ENCODE assay signal across 8 cellular contexts in genomic region chr9:33921967-33922895, GRCh38.
A peak's percentile ranks its signal among the peaks of the same experiment; 100 is the strongest.
DNase-seq lines count a peak whose midpoint lies in the region; TF ChIP-seq lines count a peak whose summit lies in the region.

No MANE protein-coding gene starts in this region.

- intact Hi-C loops in PC-9 (cut with micrococcal nuclease; ENCODE audit: unreplicated experiment) (loop anchor here (10.0 kb wide), 1 partner anchor 453 kb away; the partner anchor contains the start of gene MYORG), prostate gland (cut with DNase I) (loop anchor here (10.0 kb wide), 2 partner anchors 103 to 107 kb away; partner anchors contain the start of gene UBE2R2)

- POLR2A ChIA-PET in AG04449 (lab: Yijun Ruan, JAX) (no interaction called here), PC-9 (lab: Charles Lee; ENCODE audit: unreplicated experiment) (no interaction called here)

- H2AFZ ChIP-seq in PC-9, result no peak overlapping the region

- CTCF ChIA-PET in AG04449 (lab: Yijun Ruan, JAX) (interaction anchor here (0.6 to 4.5 kb wide), 9 partner anchors 8 to 152 kb away, joined by 3 to 28 read pairs (median 3); no protein-coding TSS in a partner anchor), PC-9 (lab: Charles Lee) (no interaction called here)

- no peak for DNase-seq in AG04449 (ENCODE audit: low read depth, low spot score)
- no peak for DNase-seq in PC-9
- peak; percentile 62 for DNase-seq in dermis blood vessel endothelial cell
- no peak for DNase-seq in prostate gland (ENCODE audit: low spot score)
- no peak for DNase-seq in DMS79 treated with DMSO at 0.1 percent for 48 hours (lab: John Stamatoyannopoulos, UW)
- no peak for DNase-seq in NCI-H2196 (lab: John Stamatoyannopoulos, UW; ENCODE audit: unreplicated experiment)
- no peak for DNase-seq in SW 1271 (lab: John Stamatoyannopoulos, UW)

- WGBS in prostate gland, result 88% methylated on average over 14 of the region's 14 CpGs

- H3K27ac ChIP-seq in PC-9, result no peak overlapping the region
- H3K27ac ChIP-seq in prostate gland, result no peak overlapping the region

- H3K79me2 ChIP-seq in PC-9 (ENCODE audit: low read depth), result no peaks in the 10 kb centered on the region

- no peaks in the 10 kb centered on the region for H3K4me1 ChIP-seq in PC-9 (replicated peaks; ENCODE audit: insufficient read depth)
- no peaks in the 10 kb centered on the region for H3K4me1 ChIP-seq in prostate gland (replicated peaks)

- TF ChIP-seq CTCF in AG04449 (IDR thresholded peaks at IDR 0.05; ENCODE audit: insufficient read depth, low read length, missing control alignments) (peak; percentile 78), GM12874 (IDR thresholded peaks at IDR 0.05; ENCODE audit: insufficient read depth, low read depth, low read length) (peak; percentile 83), PC-9 (conservative IDR thresholded peaks at IDR 0.05) (peak; percentile 64), prostate gland (IDR thresholded peaks at IDR 0.05) (peak in 3 of 4 experiments; percentile 20 to 22 (median 20))

- H3K4me2 ChIP-seq in PC-9, result no peak overlapping the region

- H3K36me3 ChIP-seq in PC-9 (ENCODE audit: low read depth) (no peaks in the 10 kb centered on the region; the same call in 1 of the 2 replicates), prostate gland (peaks cover 6 to 17% of the 10 kb centered on the region in 2 donors)

- H3K27me3 ChIP-seq in PC-9 (ENCODE audit: insufficient read depth, low read depth) (no peaks in the 10 kb centered on the region), prostate gland (replicated peaks; ENCODE audit: insufficient read depth) (no peaks in the 10 kb centered on the region)

- no peaks in the 10 kb centered on the region for H3K9me3 ChIP-seq in PC-9 (ENCODE audit: insufficient read depth, low read depth)
- no peaks in the 10 kb centered on the region for H3K9me3 ChIP-seq in prostate gland

- H4K20me1 ChIP-seq in PC-9 (ENCODE audit: insufficient read depth), result no peaks in the 10 kb centered on the region

- H3K4me3 ChIP-seq in AG04449 (ENCODE audit: low read depth, low read length) (no peak overlapping the region), PC-9 (no peak overlapping the region), prostate gland (no peak overlapping the region)

- peaks cover 5% of the 10 kb centered on the region; the same call in 1 of the 2 replicates for H3F3A ChIP-seq in PC-9 (ENCODE audit: insufficient read depth, low read depth)

- BruUV-seq in PC-9 (replicated peaks; lab: Mats Ljungman, UMichigan), result TSS peak; percentile 8

- TF ChIP-seq POLR2A in prostate gland (IDR thresholded peaks at IDR 0.05), result no peak

- H3K9me2 ChIP-seq in PC-9 (ENCODE audit: insufficient read depth), result no peaks in the 10 kb centered on the region

Comparison
In these comparisons a context has a peak if more than half of its experiments do, and no peak if none do; other contexts are left out.
1. CTCF ChIP-seq: peak in every context shown above with its lines; median percentile 83 in GM12874; 78 in AG04449; 64 in PC-9; 20 in prostate gland.